5 cellular contexts compared by ENCODE assay signal in genomic region chr6:150179907-150180412, GRCh38. TPM values are rescaled to one million over a fixed set of nuclear protein-coding genes. Genes with fewer than 3 reads are reported as not detected.
"Had no signal": no experiment of that assay in that cellular context is flagged by ENCODE, and none has a peak within 500 bp of the region (broad histone marks: within the 10 kb centered on the region; RNA-seq: fewer than 3 reads in every experiment).

No MANE protein-coding gene starts in this region.

RNA-seq across cellular contexts. Expression of gene PPP1R14C, which starts 37.1 kb away (rescaled TPM):
- total RNA-seq: activated CD4-positive, alpha-beta T cell treated with anti-CD3 and anti-CD28 coated beads, Interleukin-2, amount 10 ng/mL, durations not matched to agents 7 days and 5 days; activated naive CD8-positive, alpha-beta T cell treated with anti-CD3 and anti-CD28 coated beads, Interleukin-2, amount 10 ng/mL, durations not matched to agents 7 days and 5 days; dermis microvascular lymphatic vessel endothelial cell; endothelial cell of umbilical vein; T-cell had no signal
- polyA plus RNA-seq: endothelial cell of umbilical vein had no signal
